30 cellular contexts compared by ENCODE assay signal in the genomic region with DNA sequence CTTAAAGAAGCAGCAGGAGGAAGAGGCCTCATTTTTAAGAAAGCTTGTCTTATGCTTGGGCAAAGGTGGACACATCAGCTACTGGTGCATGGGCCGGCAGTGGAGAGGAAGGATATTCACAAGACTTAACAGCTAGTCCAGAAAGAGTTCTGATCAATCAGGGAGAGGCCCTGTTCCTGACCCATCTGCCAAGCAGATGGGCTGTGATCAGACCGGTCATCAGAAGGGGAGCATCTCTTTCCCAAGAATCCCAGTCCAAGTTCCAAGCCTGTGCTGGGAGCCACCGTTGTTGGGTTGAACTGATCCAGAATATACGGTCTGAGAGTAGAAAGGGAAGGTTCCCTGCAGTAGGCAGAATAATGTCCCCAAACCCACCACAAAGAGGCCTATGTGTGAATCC.
"Had no signal": no experiment of that assay in that cellular context is flagged by ENCODE, and none has a peak within 500 bp of the region (broad histone marks: within the 10 kb centered on the region; RNA-seq: fewer than 3 reads in every experiment).

No MANE protein-coding gene starts in this region.

- H3K27ac Mint-ChIP-seq: activated CD8-positive, alpha-beta memory T cell treated with anti-CD3 and anti-CD28 coated beads, Interleukin-2, amount 10 ng/mL, durations not matched to agents 7 days and 5 days; activated naive CD8-positive, alpha-beta T cell treated with anti-CD3 and anti-CD28 coated beads for 36 hours; activated T-cell treated with anti-CD3 and anti-CD28 coated beads, Interleukin-2, amount 50 U/mL, for 24 hours; IgD-negative memory B cell had no signal

- H3K9me3 ChIP-seq: breast epithelium, MG63, SJCRH30, SK-N-SH had no signal

- H3K27ac ChIP-seq: breast epithelium, SJCRH30 had no signal

- DNase-seq: activated CD4-positive, alpha-beta T cell treated with anti-CD3 and anti-CD28 coated beads for 4 hours; activated CD4-positive, alpha-beta T cell treated with anti-CD3 and anti-CD28 coated beads, Interleukin-2, amount 50 U/mL, for 48 hours; activated CD8-positive, alpha-beta memory T cell treated with anti-CD3 and anti-CD28 coated beads, Interleukin-2, amount 10 ng/mL, durations not matched to agents 7 days and 5 days; activated effector memory CD4-positive, alpha-beta T cell treated with anti-CD3 and anti-CD28 coated beads, Interleukin-2, amount 50 U/mL, for 16 hours; activated naive CD4-positive, alpha-beta T cell treated with Interleukin-2 at 50 U/mL for 16 hours; activated naive CD8-positive, alpha-beta T cell treated with anti-CD3 and anti-CD28 coated beads for 36 hours; activated T-cell treated with anti-CD3 and anti-CD28 coated beads, Interleukin-2, amount 50 U/mL, for 24 hours; aorta; caudate nucleus; KG1; MG63; MV-4-11; NCI-H1092 treated with DMSO at 0.1 percent for 48 hours; NCI-H1436; NCI-H1694 treated with DMSO at 0.1 percent for 48 hours; NCI-H2029 treated with DMSO at 0.1 percent for 48 hours; NCI-H345; NCI-H510A; NCI-H526 treated with DMSO at 0.1 percent for 48 hours; NCI-H82; OCI-M1; RPMI8226; SJCRH30; SK-N-SH; T-helper 1 cell had no signal

- H3K27me3 Mint-ChIP-seq: activated CD8-positive, alpha-beta memory T cell treated with anti-CD3 and anti-CD28 coated beads, Interleukin-2, amount 10 ng/mL, durations not matched to agents 7 days and 5 days; activated naive CD8-positive, alpha-beta T cell treated with anti-CD3 and anti-CD28 coated beads for 36 hours; activated T-cell treated with anti-CD3 and anti-CD28 coated beads, Interleukin-2, amount 50 U/mL, for 24 hours; IgD-negative memory B cell had no signal

- H3K4me3 ChIP-seq: breast epithelium, MG63, SJCRH30 had no signal

- H3K9me3 Mint-ChIP-seq: activated naive CD8-positive, alpha-beta T cell treated with anti-CD3 and anti-CD28 coated beads for 36 hours; activated T-cell treated with anti-CD3 and anti-CD28 coated beads, Interleukin-2, amount 50 U/mL, for 24 hours; IgD-negative memory B cell had no signal

- H3K36me3 ChIP-seq: breast epithelium, SJCRH30 had no signal

- ATAC-seq: activated CD4-positive, CD25-positive, alpha-beta regulatory T cell treated with anti-CD3 and anti-CD28 coated beads, Interleukin-2, amount 50 U/mL, for 24 hours; activated CD8-positive, alpha-beta memory T cell treated with anti-CD3 and anti-CD28 coated beads, Interleukin-2, amount 10 ng/mL, durations not matched to agents 7 days and 5 days; Panc1; Right ventricle myocardium inferior had no signal

- H3K27me3 ChIP-seq: breast epithelium, MG63, SJCRH30 had no signal

- H3K4me3 Mint-ChIP-seq: activated CD8-positive, alpha-beta memory T cell treated with anti-CD3 and anti-CD28 coated beads, Interleukin-2, amount 10 ng/mL, durations not matched to agents 7 days and 5 days; activated naive CD8-positive, alpha-beta T cell treated with anti-CD3 and anti-CD28 coated beads for 36 hours; activated T-cell treated with anti-CD3 and anti-CD28 coated beads, Interleukin-2, amount 50 U/mL, for 24 hours; IgD-negative memory B cell had no signal

- H3K36me3 Mint-ChIP-seq: IgD-negative memory B cell had no signal

- H3K4me1 Mint-ChIP-seq: activated naive CD8-positive, alpha-beta T cell treated with anti-CD3 and anti-CD28 coated beads for 36 hours had no signal

- H3K4me1 ChIP-seq: breast epithelium, SJCRH30 had no signal
